Comparison of ENCODE assay signal across 7 cellular contexts in the genomic region with DNA sequence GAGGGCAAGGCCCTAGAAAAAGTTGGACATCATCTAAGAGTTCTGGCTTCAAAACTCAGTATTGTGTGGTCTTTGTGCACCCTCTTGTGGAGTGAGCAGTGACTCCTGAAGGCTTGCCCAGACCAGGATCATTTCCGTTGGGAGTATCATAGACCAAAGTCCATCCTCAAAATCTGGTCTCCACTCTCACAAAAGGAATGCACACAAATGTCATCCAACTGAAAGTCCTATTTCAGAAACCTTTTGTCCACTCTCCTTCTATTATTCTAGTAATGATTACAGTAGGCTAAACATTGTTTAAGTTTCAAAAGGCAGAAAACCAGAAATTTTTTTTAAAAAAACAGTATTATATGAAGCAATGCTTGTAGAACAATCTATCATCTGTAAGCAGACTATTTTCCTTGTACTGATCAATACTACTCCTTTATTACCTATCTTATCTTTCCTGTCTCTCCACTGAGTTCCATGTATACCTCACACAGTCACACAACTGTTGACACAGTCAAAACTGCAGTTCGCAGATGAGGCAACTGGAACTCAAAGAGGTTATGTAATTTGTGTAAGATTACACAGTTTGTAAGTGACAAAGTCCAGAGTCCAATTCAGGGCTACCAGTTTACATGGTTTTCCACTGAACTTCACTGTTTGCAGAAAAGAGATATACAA. TPM values are rescaled to one million over a fixed set of nuclear protein-coding genes. Genes with fewer than 3 reads are reported as not detected.
A peak's percentile ranks its signal among the peaks of the same experiment; 100 is the strongest.
DNase-seq lines count a peak whose midpoint lies in the region; ATAC-seq, FAIRE-seq and TF ChIP-seq lines count a peak whose summit lies in the region.

No MANE protein-coding gene starts in this region.

- peak; percentile 84 for FAIRE-seq in GM12878 (lab: Jason Lieb, UNC)

- no peak overlapping the region for H3K4me3 ChIP-seq in GM12878

- CTCF ChIA-PET in GM12878 (lab: Yijun Ruan, JAX), result interaction anchor here (0.6 to 1.6 kb wide), 10 partner anchors 9 to 588 kb away, joined by 3 to 9 read pairs (median 3); no protein-coding TSS in a partner anchor

- BruUV-seq in GM12878 (replicated peaks; lab: Mats Ljungman, UMichigan), result no TSS peak

- H4K20me1 ChIP-seq in GM12878 (ENCODE audit: control insufficient read depth, insufficient read depth), result no peaks in the 10 kb centered on the region

- RAD21 ChIA-PET in GM12878 (lab: Charles Lee; ENCODE audit: unreplicated experiment), result interaction anchor here (1.1 kb wide), 1 partner anchor 249 kb away, joined by 3 read pairs; no protein-coding TSS in a partner anchor

- H2AFZ ChIP-seq in GM12878 (ENCODE audit: control insufficient read depth, low read depth, low read length), result no peak overlapping the region

- H3K27ac ChIP-seq in GM12878 (ENCODE audit: control insufficient read depth, insufficient read depth), result no peak overlapping the region

- no peak overlapping the region for H3K4me2 ChIP-seq in GM12878 (ENCODE audit: control insufficient read depth, insufficient read depth)

- TF ChIP-seq CTCF in GM12873 (IDR thresholded peaks at IDR 0.05; ENCODE audit: insufficient read depth, low read depth, low read length, missing control alignments), result peak; percentile 65
- TF ChIP-seq CTCF in GM12878 (IDR thresholded peaks at IDR 0.05 in 2 of 3, conservative IDR thresholded peaks at IDR 0.05 in 1 of 3; ENCODE audit: control insufficient read depth in 2 of 3, extremely low read depth in 1 of 3, insufficient read depth in 1 of 3, low read depth in 3 of 3, low read length in 3 of 3), result peak; percentile 37 to 57 (median 38); a peak in 4 of 6 replicates

- no peaks in the 10 kb centered on the region for H3K36me3 ChIP-seq in GM12878 (ENCODE audit: control insufficient read depth in 2 of 2, insufficient read depth in 2 of 2, low read length in 1 of 2)

- no peaks in the 10 kb centered on the region for H3K4me1 ChIP-seq in GM12878 (ENCODE audit: control insufficient read depth, insufficient read depth, low read length)

- TF ChIP-seq RAD21 in GM12878 (IDR thresholded peaks at IDR 0.05; ENCODE audit: insufficient read depth, low read depth, low read length), result peak; percentile 67

- H3K27me3 ChIP-seq in GM12878 (replicated peaks in 1 of 2; ENCODE audit: control insufficient read depth in 2 of 2, insufficient read depth in 2 of 2, low read length in 1 of 2), result no peaks in the 10 kb centered on the region

- intact Hi-C loops in GM12878 (cut with micrococcal nuclease; ENCODE audit: unreplicated experiment), result loop anchor here (2.0 to 5.0 kb wide), 3 partner anchors 231 to 501 kb away; no protein-coding TSS in a partner anchor

- H3K9ac ChIP-seq in GM12878 (ENCODE audit: control insufficient read depth, insufficient read depth, low read length), result no peak overlapping the region

- DNase-seq in NCI-H1694 (lab: John Stamatoyannopoulos, UW) (peak; percentile 79), GM12878 (ENCODE audit: low read depth, low spot score) (peak; percentile 2), kidney glomerular epithelial cell (lab: John Stamatoyannopoulos, UW) (peak; percentile 65), UCSD-AML1 (lab: John Stamatoyannopoulos, UW; ENCODE audit: unreplicated experiment) (no peak)

- TF ChIP-seq POLR2A in GM12878 (IDR thresholded peaks at IDR 0.05; ENCODE audit: low read depth, low read length), result no peak

- no peak for TF ChIP-seq EP300 in GM12878 (IDR thresholded peaks at IDR 0.05; ENCODE audit: borderline replicate concordance in 1 of 2, control insufficient read depth in 1 of 2, low read depth in 2 of 2, low read length in 2 of 2)

- 18% methylated on average over 2 of the region's 2 CpGs for WGBS in GM12878 (ENCODE audit: insufficient coverage, insufficient replicate concordance, low lambda C conversion rate, missing lambda C conversion rate)

- ATAC-seq in GM12878 (peak; percentile 71), GM21381 (IDR thresholded peaks at IDR 0.05; ENCODE audit: unreplicated experiment) (no peak), GM21526 (IDR thresholded peaks at IDR 0.05; ENCODE audit: low FRiP score, unreplicated experiment) (no peak)

- POLR2A ChIA-PET in GM12878 (lab: Charles Lee), result no interaction called here

- in situ Hi-C loops in GM12878 (cut with MboI), result no loop called here

- SMC1A ChIA-PET in GM12878 (lab: Charles Lee; ENCODE audit: uncharacterized antibody, unreplicated experiment), result interaction anchor here (0.6 to 1.0 kb wide), 2 partner anchors 231 to 239 kb away, joined by 3 read pairs; no protein-coding TSS in a partner anchor

- H3K79me2 ChIP-seq in GM12878 (ENCODE audit: control insufficient read depth, insufficient read depth, low read length), result no peaks in the 10 kb centered on the region

- H3K9me3 ChIP-seq in GM12878 (replicated peaks; ENCODE audit: control insufficient read depth, insufficient read depth, low read length), result no peaks in the 10 kb centered on the region

TF ChIP-seq in GM12878, 131 proteins besides CTCF, POLR2A, EP300 and RAD21:
- TF ChIP-seq, protein P1, sequence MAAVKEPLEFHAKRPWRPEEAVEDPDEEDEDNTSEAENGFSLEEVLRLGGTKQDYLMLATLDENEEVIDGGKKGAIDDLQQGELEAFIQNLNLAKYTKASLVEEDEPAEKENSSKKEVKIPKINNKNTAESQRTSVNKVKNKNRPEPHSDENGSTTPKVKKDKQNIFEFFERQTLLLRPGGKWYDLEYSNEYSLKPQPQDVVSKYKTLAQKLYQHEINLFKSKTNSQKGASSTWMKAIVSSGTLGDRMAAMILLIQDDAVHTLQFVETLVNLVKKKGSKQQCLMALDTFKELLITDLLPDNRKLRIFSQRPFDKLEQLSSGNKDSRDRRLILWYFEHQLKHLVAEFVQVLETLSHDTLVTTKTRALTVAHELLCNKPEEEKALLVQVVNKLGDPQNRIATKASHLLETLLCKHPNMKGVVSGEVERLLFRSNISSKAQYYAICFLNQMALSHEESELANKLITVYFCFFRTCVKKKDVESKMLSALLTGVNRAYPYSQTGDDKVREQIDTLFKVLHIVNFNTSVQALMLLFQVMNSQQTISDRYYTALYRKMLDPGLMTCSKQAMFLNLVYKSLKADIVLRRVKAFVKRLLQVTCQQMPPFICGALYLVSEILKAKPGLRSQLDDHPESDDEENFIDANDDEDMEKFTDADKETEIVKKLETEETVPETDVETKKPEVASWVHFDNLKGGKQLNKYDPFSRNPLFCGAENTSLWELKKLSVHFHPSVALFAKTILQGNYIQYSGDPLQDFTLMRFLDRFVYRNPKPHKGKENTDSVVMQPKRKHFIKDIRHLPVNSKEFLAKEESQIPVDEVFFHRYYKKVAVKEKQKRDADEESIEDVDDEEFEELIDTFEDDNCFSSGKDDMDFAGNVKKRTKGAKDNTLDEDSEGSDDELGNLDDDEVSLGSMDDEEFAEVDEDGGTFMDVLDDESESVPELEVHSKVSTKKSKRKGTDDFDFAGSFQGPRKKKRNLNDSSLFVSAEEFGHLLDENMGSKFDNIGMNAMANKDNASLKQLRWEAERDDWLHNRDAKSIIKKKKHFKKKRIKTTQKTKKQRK (IDR thresholded peaks at IDR 0.05; ENCODE audit: low read depth, low read length), result no peak
- TF ChIP-seq ZNF24 (IDR thresholded peaks at IDR 0.05) (no peak), SMAD5 (IDR thresholded peaks at IDR 0.05; ENCODE audit: low read depth) (no peak), SMC3 (IDR thresholded peaks at IDR 0.05; ENCODE audit: borderline replicate concordance, low read length) (peak; percentile 53; the same call in 1 of the 2 replicates), CEBPB (IDR thresholded peaks at IDR 0.05; ENCODE audit: borderline replicate concordance in 1 of 2, low read depth in 2 of 2, low read length in 2 of 2) (no peak)
- TF ChIP-seq, protein P2, sequence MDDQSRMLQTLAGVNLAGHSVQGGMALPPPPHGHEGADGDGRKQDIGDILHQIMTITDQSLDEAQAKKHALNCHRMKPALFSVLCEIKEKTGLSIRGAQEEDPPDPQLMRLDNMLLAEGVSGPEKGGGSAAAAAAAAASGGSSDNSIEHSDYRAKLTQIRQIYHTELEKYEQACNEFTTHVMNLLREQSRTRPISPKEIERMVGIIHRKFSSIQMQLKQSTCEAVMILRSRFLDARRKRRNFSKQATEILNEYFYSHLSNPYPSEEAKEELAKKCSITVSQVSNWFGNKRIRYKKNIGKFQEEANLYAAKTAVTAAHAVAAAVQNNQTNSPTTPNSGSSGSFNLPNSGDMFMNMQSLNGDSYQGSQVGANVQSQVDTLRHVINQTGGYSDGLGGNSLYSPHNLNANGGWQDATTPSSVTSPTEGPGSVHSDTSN (IDR thresholded peaks at IDR 0.05; ENCODE audit: insufficient replicate concordance, low read depth, low read length), result no peak

RNA-seq across cellular contexts. Expression of a gene that starts 41.4 kb away (rescaled TPM):
- total RNA-seq in GM12878 (2013; cell fraction: nucleolus; rRNA removed), result 14.8 and 15.7 TPM in 2 replicates
- total RNA-seq in GM12878 (2014; rRNA removed) (34.3 and 41.7 TPM in 2 replicates), GM12878 (2014; rRNA removed; fragmentation: Illumina TruSeq; extraction: Trizol) (45.1 and 49.6 TPM in 2 replicates), GM12878 (2021) (48.4 and 57.0 TPM in 2 replicates)
- polyA plus RNA-seq in GM12878 (2011; ENCODE audit: low read depth), result 19.6 TPM
- polyA plus RNA-seq in GM12878 (2011; rRNA removed) (41.0 and 69.0 TPM in 2 replicates), GM12878 (2014; fragmentation: Illumina TruSeq; extraction: Trizol) (49.3 and 58.2 TPM in 2 replicates), GM12878 (2014; fragmentation: Nextera tagmentation; extraction: Ambion mirVana) (100 to 1,000 TPM; 197 to 209 TPM), GM12878 (2014; rRNA removed) (29.6 and 41.3 TPM in 2 replicates), GM12878 (2016; fragmentation: Nextera tagmentation; extraction: Ambion mirVana) (100 to 1,000 TPM; 153 to 155 TPM)
- polyA plus RNA-seq in GM12878 (2011; cell fraction: cytosol; rRNA removed), result 12.5 and 15.4 TPM in 2 replicates
- polyA plus RNA-seq in GM12878 (2011; cell fraction: nucleus; rRNA removed), result 9.4 and 10.6 TPM in 2 replicates
- 33.5 and 44.3 TPM in 2 replicates for polyA plus RNA-seq in GM12878 (2012)
- polyA minus RNA-seq in GM12878 (2011; rRNA and poly(A)+ RNA removed), result 7.1 and 7.8 TPM in 2 replicates
- 9.9 and 11.0 TPM in 2 replicates for polyA minus RNA-seq in GM12878 (2011; cell fraction: cytosol; rRNA and poly(A)+ RNA removed)
- 5.2 and 8.3 TPM in 2 replicates for polyA minus RNA-seq in GM12878 (2011; cell fraction: nucleus; rRNA and poly(A)+ RNA removed)
